14 cellular contexts compared by ENCODE assay signal in the genomic region with DNA sequence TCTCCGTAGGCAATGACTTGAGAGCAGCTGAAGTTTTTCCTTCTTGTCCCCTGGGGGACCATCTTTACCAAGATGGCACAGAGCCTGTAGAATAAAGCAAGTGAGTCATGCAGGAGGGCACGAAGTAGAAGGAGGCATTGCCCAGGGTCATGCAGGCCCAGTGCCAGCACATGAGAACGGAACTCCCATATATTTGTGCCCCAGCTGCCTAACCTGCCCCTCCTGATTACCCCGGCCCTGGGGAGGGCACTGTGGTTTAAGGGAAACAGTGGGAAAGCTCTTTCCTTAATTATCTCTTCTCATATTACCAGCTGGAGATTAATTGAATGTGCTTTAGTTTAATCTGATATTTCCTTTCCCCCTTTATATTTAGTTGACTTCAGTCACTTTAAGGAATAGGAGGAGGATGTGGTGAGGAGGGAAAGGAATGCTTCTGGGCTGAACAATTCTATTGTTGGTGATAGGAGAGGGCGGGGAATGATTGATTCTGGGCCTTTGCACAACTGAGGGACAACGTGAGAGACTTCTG. TPM values are rescaled to one million over a fixed set of nuclear protein-coding genes. Genes with fewer than 3 reads are reported as not detected.
DNase-seq lines count a peak whose midpoint lies in the region; ATAC-seq and TF ChIP-seq lines count a peak whose summit lies in the region.
"Had no signal": no experiment of that assay in that cellular context is flagged by ENCODE, and none has a peak within 500 bp of the region (broad histone marks: within the 10 kb centered on the region; RNA-seq: fewer than 3 reads in every experiment).

No MANE protein-coding gene starts in this region.

- TF ChIP-seq POLR2A in sigmoid colon (IDR thresholded peaks at IDR 0.05) (no peak), right lobe of liver (IDR thresholded peaks at IDR 0.05) (no peak)

- H3K9me3 Mint-ChIP-seq in GM23338 = no peaks in the 10 kb centered on the region
- H3K9me3 Mint-ChIP-seq: stimulated activated naive CD8-positive, alpha-beta T cell treated with anti-CD3 and anti-CD28 coated beads, Interleukin-15, amount 100 ng/mL, for 72 hours had no signal

- H3K4me1 Mint-ChIP-seq in GM23338 = peaks cover 26% of the 10 kb centered on the region
- H3K4me1 Mint-ChIP-seq: CD4-positive, CD25-positive, alpha-beta regulatory T cell; stimulated activated naive CD8-positive, alpha-beta T cell treated with anti-CD3 and anti-CD28 coated beads, Interleukin-15, amount 100 ng/mL, for 72 hours had no signal

- no peaks in the 10 kb centered on the region for H3K36me3 Mint-ChIP-seq in GM23338 (ENCODE audit: low read depth)
- H3K36me3 Mint-ChIP-seq: CD4-positive, CD25-positive, alpha-beta regulatory T cell had no signal

- H3K9me3 ChIP-seq in SK-N-SH (no peaks in the 10 kb centered on the region), sigmoid colon (no peaks in the 10 kb centered on the region), right lobe of liver (no peaks in the 10 kb centered on the region)

- 0 out of 2 replicates have a peak overlapping the region, but pooled peaks have one; percentile 18 for H3K9ac ChIP-seq in SK-N-SH

- intact Hi-C loops in sigmoid colon (cut with DNase I) = loop anchor here (2.0 kb wide), 1 partner anchor 14 kb away; no protein-coding TSS in a partner anchor
- intact Hi-C loops in right lobe of liver (cut with DNase I) = no loop called here

- TF ChIP-seq EP300 in SK-N-SH (IDR thresholded peaks at IDR 0.05; ENCODE audit: borderline replicate concordance in 1 of 2, low read depth in 1 of 2, low read length in 1 of 2) (peak in 1 of 2 experiments; percentile 65; a peak in 1 of 4 replicates), sigmoid colon (IDR thresholded peaks at IDR 0.05) (no peak)

- TF ChIP-seq RAD21 in SK-N-SH (IDR thresholded peaks at IDR 0.05; ENCODE audit: low read length) = no peak

- 38% methylated on average over 6 of the region's 6 CpGs for WGBS in SK-N-SH (ENCODE audit: low lambda C conversion rate)
- WGBS in sigmoid colon, 2 donors = 77 to 80% methylated on average over 6 of the region's 6 CpGs
- WGBS in right lobe of liver (ENCODE audit: insufficient coverage, low coverage, low lambda C conversion rate, missing lambda C conversion rate) = 76% methylated on average over 4 of the region's 6 CpGs

- H3K27ac Mint-ChIP-seq in GM23338 = no peak overlapping the region
- H3K27ac Mint-ChIP-seq: CD4-positive, CD25-positive, alpha-beta regulatory T cell; stimulated activated naive CD8-positive, alpha-beta T cell treated with anti-CD3 and anti-CD28 coated beads, Interleukin-15, amount 100 ng/mL, for 72 hours had no signal

- H3K4me2 ChIP-seq in GM23338 (no peak overlapping the region), SK-N-SH (peak overlapping the region; percentile 35)

- peaks cover 70% of the 10 kb centered on the region for H3K79me2 ChIP-seq in GM23338 (replicated peaks; ENCODE audit: insufficient read depth)
- H3K79me2 ChIP-seq in SK-N-SH (ENCODE audit: insufficient read depth) = peaks cover 100% of the 10 kb centered on the region

- no peak overlapping the region for H3K4me3 Mint-ChIP-seq in GM23338
- H3K4me3 Mint-ChIP-seq: CD4-positive, CD25-positive, alpha-beta regulatory T cell; stimulated activated naive CD8-positive, alpha-beta T cell treated with anti-CD3 and anti-CD28 coated beads, Interleukin-15, amount 100 ng/mL, for 72 hours had no signal

- H4K20me1 ChIP-seq in GM23338 (replicated peaks; ENCODE audit: insufficient read depth) (no peaks in the 10 kb centered on the region), SK-N-SH (ENCODE audit: insufficient read depth) (peaks cover 55% of the 10 kb centered on the region)

- H3K4me1 ChIP-seq in GM23338 (ENCODE audit: insufficient read depth) (peaks cover 11% of the 10 kb centered on the region), SK-N-SH (ENCODE audit: control insufficient read depth in 1 of 2, insufficient read depth in 2 of 2, low read depth in 1 of 2, low read length in 1 of 2) (peaks cover 22 to 24% of the 10 kb centered on the region in 2 experiments), sigmoid colon (peaks cover 0 to 74% (median 41%) of the 10 kb centered on the region in 4 donors), right lobe of liver (no peaks in the 10 kb centered on the region)

- H3F3A ChIP-seq in GM23338 (replicated peaks; ENCODE audit: low read depth) (no peaks in the 10 kb centered on the region; the same call in 1 of the 2 replicates), SK-N-SH (replicated peaks; ENCODE audit: insufficient read depth) (peaks cover 10% of the 10 kb centered on the region)

- no peaks in the 10 kb centered on the region for H3K36me3 ChIP-seq in GM23338 (ENCODE audit: insufficient read depth)
- H3K36me3 ChIP-seq in SK-N-SH (replicated peaks in 1 of 2; ENCODE audit: control insufficient read depth in 1 of 2, insufficient read depth in 2 of 2, low read length in 1 of 2) = peaks cover 0 to 5% of the 10 kb centered on the region in 2 experiments
- H3K36me3 ChIP-seq in sigmoid colon = no peaks in the 10 kb centered on the region
- H3K36me3 ChIP-seq in right lobe of liver = no peaks in the 10 kb centered on the region

- H2AFZ ChIP-seq in GM23338 (no peak overlapping the region), SK-N-SH (ENCODE audit: low read depth) (no peak overlapping the region)

- ATAC-seq in GM23338 (peak; percentile 24; the same call in 1 of the 3 replicates), GM19467 (IDR thresholded peaks at IDR 0.05; ENCODE audit: unreplicated experiment) (no peak), right lobe of liver (no peak), GM18502 (IDR thresholded peaks at IDR 0.05; ENCODE audit: poor library complexity, unreplicated experiment) (no peak)
- ATAC-seq: left lobe of liver; stimulated activated naive CD8-positive, alpha-beta T cell treated with anti-CD3 and anti-CD28 coated beads, Interleukin-15, amount 100 ng/mL, for 72 hours had no signal

- POLR2A ChIA-PET in SK-N-SH (lab: Yijun Ruan, JAX) = no interaction called here

- no peak overlapping the region for H3K4me3 ChIP-seq in GM23338
- no peak overlapping the region; a peak in 1 of 4 replicates for H3K4me3 ChIP-seq in SK-N-SH (ENCODE audit: low read depth in 2 of 2, low read length in 1 of 2)
- H3K4me3 ChIP-seq in fibroblast of the aortic adventitia (ENCODE audit: low read depth, low read length) = no peak overlapping the region
- no peak overlapping the region for H3K4me3 ChIP-seq in sigmoid colon
- H3K4me3 ChIP-seq in right lobe of liver = no peak overlapping the region

- DNase-seq in GM23338 (ENCODE audit: low spot score) = no peak
- DNase-seq in SK-N-SH = no peak
- DNase-seq in fibroblast of the aortic adventitia (ENCODE audit: low read depth) = peak; percentile 70
- DNase-seq in sigmoid colon = no peak
- DNase-seq in right lobe of liver = no peak
- DNase-seq in amygdala (lab: John Stamatoyannopoulos, UW) = no peak
- DNase-seq: activated CD8-positive, alpha-beta memory T cell treated with anti-CD3 and anti-CD28 coated beads, Interleukin-2, amount 50 U/mL, for 48 hours; CD4-positive, CD25-positive, alpha-beta regulatory T cell; effector CD4-positive, alpha-beta T cell; NCI-H2081; stimulated activated naive CD8-positive, alpha-beta T cell treated with anti-CD3 and anti-CD28 coated beads, Interleukin-15, amount 100 ng/mL, for 72 hours had no signal

- CTCF ChIA-PET in SK-N-SH (lab: Yijun Ruan, JAX) = interaction anchor here (3.4 kb wide), 1 partner anchor 19 kb away, joined by 10 read pairs; no protein-coding TSS in a partner anchor

- H3K27me3 ChIP-seq in GM23338 (ENCODE audit: insufficient read depth) = no peaks in the 10 kb centered on the region
- no peaks in the 10 kb centered on the region for H3K27me3 ChIP-seq in SK-N-SH (ENCODE audit: insufficient read depth)
- H3K27me3 ChIP-seq in sigmoid colon = no peaks in the 10 kb centered on the region
- no peaks in the 10 kb centered on the region for H3K27me3 ChIP-seq in right lobe of liver

- H3K27ac ChIP-seq in GM23338 (ENCODE audit: low read depth) (no peak overlapping the region), SK-N-SH (ENCODE audit: low read depth in 2 of 2, low read length in 1 of 2) (peak overlapping the region; percentile 71 to 77), sigmoid colon (peak overlapping the region; percentile 63 to 88 (median 80)), right lobe of liver (no peak overlapping the region)

- H3K9me2 ChIP-seq in GM23338 (ENCODE audit: insufficient read depth) (no peaks in the 10 kb centered on the region), SK-N-SH (no peaks in the 10 kb centered on the region)

- peaks cover 2% of the 10 kb centered on the region for H3K27me3 Mint-ChIP-seq in GM23338 (ENCODE audit: insufficient read depth, low read depth, poor library complexity)
- H3K27me3 Mint-ChIP-seq: stimulated activated naive CD8-positive, alpha-beta T cell treated with anti-CD3 and anti-CD28 coated beads, Interleukin-15, amount 100 ng/mL, for 72 hours had no signal

- no peak for TF ChIP-seq CTCF in GM23338 (conservative IDR thresholded peaks at IDR 0.05; ENCODE audit: low read depth in 2 of 2)
- no peak for TF ChIP-seq CTCF in SK-N-SH (IDR thresholded peaks at IDR 0.05)
- TF ChIP-seq CTCF in fibroblast of the aortic adventitia (IDR thresholded peaks at IDR 0.05; ENCODE audit: insufficient read depth, low read length) = no peak
- no peak for TF ChIP-seq CTCF in sigmoid colon (IDR thresholded peaks at IDR 0.05)
- no peak for TF ChIP-seq CTCF in right lobe of liver (IDR thresholded peaks at IDR 0.05)

TF ChIP-seq in GM23338, 12 proteins besides CTCF, POLR2A, EP300 and RAD21 (continues in another document):
- TF ChIP-seq CREB1 (CRISPR knock-in tag; IDR thresholded peaks at IDR 0.05; ENCODE audit: low read depth) (no peak), JUNB (IDR thresholded peaks at IDR 0.05; ENCODE audit: unreplicated experiment) (no peak), EZH2 (IDR thresholded peaks at IDR 0.05; ENCODE audit: low read depth, unreplicated experiment) (no peak), ZNF114 (CRISPR knock-in tag; IDR thresholded peaks at IDR 0.05) (no peak), POLR2AphosphoS5 (IDR thresholded peaks at IDR 0.05; ENCODE audit: low read depth) (no peak)

TF ChIP-seq in SK-N-SH, 30 proteins besides CTCF, POLR2A, EP300 and RAD21 (continues in another document):
- TF ChIP-seq FOXJ3 (CRISPR knock-in tag; IDR thresholded peaks at IDR 0.05) (no peak), CHD2 (IDR thresholded peaks at IDR 0.05; ENCODE audit: low read length, partially characterized antibody) (no peak)

RNA-seq across cellular contexts. Expression of gene RASSF8, which starts 51.9 kb away (rescaled TPM):
- total RNA-seq in GM23338 (2014; rRNA removed; shearing (Covaris generic)) = 30.6 and 30.8 TPM in 2 replicates
- polyA plus RNA-seq in GM23338 (2016; fragmentation: Nextera tagmentation; extraction: Ambion mirVana) (11.5 and 13.4 TPM in 2 replicates), SK-N-SH (2012; rRNA removed) (15.3 and 17.9 TPM in 2 replicates), sigmoid colon (1 to 10 TPM in 2 of 3 donors, under 1 TPM in 1; 0.92 to 6.0 (median 3.1) TPM)
- 19.2 and 21.4 TPM in 2 replicates for polyA plus RNA-seq in SK-N-SH (2012; cell fraction: cytosol; rRNA removed)
- polyA plus RNA-seq in SK-N-SH (2012; cell fraction: nucleus; rRNA removed) = 9.0 and 17.8 TPM in 2 replicates
- total RNA-seq in fibroblast of the aortic adventitia (ENCODE audit: low replicate concordance) (85.8 and 128 TPM in 2 replicates), sigmoid colon (100 to 1,000 TPM in 1 of 4 donors, 10 to 100 TPM in 3; 74.0 to 109 (median 89.4) TPM), right lobe of liver (10 to 100 TPM in 1 of 6 experiments, 1 to 10 TPM in 5; 3.9 to 12.4 (median 7.3) TPM)
- polyA plus RNA-seq: CD4-positive, CD25-positive, alpha-beta regulatory T cell had no signal

Comparison
In these comparisons a context has a peak if more than half of its experiments do, and no peak if none do; other contexts are left out.
1. H3K27ac ChIP-seq: peak in SK-N-SH (2 of 2) and sigmoid colon (4 of 4); none in GM23338 (single experiment) and right lobe of liver (0 of 3).